ENCODE assay signal across 2 cellular contexts in genomic region chr15:96328101-96328958, GRCh38.
TF ChIP-seq lines count a peak whose summit lies in the region.

No MANE protein-coding gene starts in this region.

TF ChIP-seq in HepG2, 621 proteins besides CTCF, POLR2A, EP300 and RAD21 (continued from another document):
- TF ChIP-seq ZNF503 (CRISPR knock-in tag; IDR thresholded peaks at IDR 0.05) (no peak), REL (CRISPR knock-in tag; conservative IDR thresholded peaks at IDR 0.05) (no peak), ZBTB1 (CRISPR knock-in tag; IDR thresholded peaks at IDR 0.05; ENCODE audit: borderline replicate concordance) (no peak), ZNF431 (CRISPR knock-in tag; IDR thresholded peaks at IDR 0.05; ENCODE audit: borderline replicate concordance, low read depth) (no peak), ZNF674 (CRISPR knock-in tag; IDR thresholded peaks at IDR 0.05; ENCODE audit: low read depth) (no peak), SNAI1 (CRISPR knock-in tag; IDR thresholded peaks at IDR 0.05; ENCODE audit: borderline replicate concordance) (no peak), FOXK2 (IDR thresholded peaks at IDR 0.05) (no peak), JUN (CRISPR knock-in tag; IDR thresholded peaks at IDR 0.05) (no peak), ZUFSP (CRISPR knock-in tag; IDR thresholded peaks at IDR 0.05; ENCODE audit: borderline replicate concordance) (no peak), ZBTB38 (CRISPR knock-in tag; IDR thresholded peaks at IDR 0.05) (no peak), ZNF430 (CRISPR knock-in tag; IDR thresholded peaks at IDR 0.05) (no peak), MZF1 (CRISPR knock-in tag; IDR thresholded peaks at IDR 0.05; ENCODE audit: borderline replicate concordance) (no peak), TEAD3 (CRISPR knock-in tag; optimal IDR thresholded peaks at IDR 0.05; ENCODE audit: borderline replicate concordance) (no peak), FOXC1 (CRISPR knock-in tag; IDR thresholded peaks at IDR 0.05; ENCODE audit: borderline replicate concordance) (no peak), SMYD3 (CRISPR knock-in tag; IDR thresholded peaks at IDR 0.05) (no peak), KLF15 (CRISPR knock-in tag; IDR thresholded peaks at IDR 0.05; ENCODE audit: borderline replicate concordance) (no peak), ZNF784 (CRISPR knock-in tag; IDR thresholded peaks at IDR 0.05; ENCODE audit: borderline replicate concordance) (no peak), CERS6 (CRISPR knock-in tag; IDR thresholded peaks at IDR 0.05) (no peak)

TF ChIP-seq in HEK293T, 16 proteins besides CTCF, POLR2A, EP300 and RAD21 (continued from another document):
- TF ChIP-seq PKNOX1 (IDR thresholded peaks at IDR 0.05) (no peak), FOXM1 (IDR thresholded peaks at IDR 0.05; ENCODE audit: borderline replicate concordance) (no peak), L3MBTL2 (conservative IDR thresholded peaks at IDR 0.05) (no peak), CTBP1 (IDR thresholded peaks at IDR 0.05; ENCODE audit: borderline replicate concordance) (no peak)
